ENCODE assay signal across 17 cellular contexts in genomic region chr2:159183346-159183745, GRCh38.
"Had no signal": no experiment of that assay in that cellular context is flagged by ENCODE, and none has a peak within 500 bp of the region (broad histone marks: within the 10 kb centered on the region; RNA-seq: fewer than 3 reads in every experiment).

No MANE protein-coding gene starts in this region.

- H3K9me3 Mint-ChIP-seq: natural killer cell; neural progenitor cell; stimulated activated memory B cell treated with anti-CD40 and anti-IgM and Interleukin-4, amounts not matched to agents 10 μg/mL and 1 μg/mL and 100 μg/mL, for 72 hours; stimulated activated naive CD8-positive, alpha-beta T cell treated with anti-CD3 and anti-CD28 coated beads, Interleukin-15, Interleukin-2, amounts not matched to agents 100 ng/mL and 50 ng/mL, for 24 hours had no signal

- H3K4me3 Mint-ChIP-seq: natural killer cell; neural progenitor cell; stimulated activated memory B cell treated with anti-CD40 and anti-IgM and Interleukin-4, amounts not matched to agents 10 μg/mL and 1 μg/mL and 100 μg/mL, for 72 hours; stimulated activated naive CD8-positive, alpha-beta T cell treated with anti-CD3 and anti-CD28 coated beads, Interleukin-15, Interleukin-2, amounts not matched to agents 100 ng/mL and 50 ng/mL, for 24 hours had no signal

- ATAC-seq: left lobe of liver; natural killer cell; pancreas; stimulated activated memory B cell treated with anti-CD40 and anti-IgM and Interleukin-4, amounts not matched to agents 10 μg/mL and 1 μg/mL and 100 μg/mL, for 72 hours; upper lobe of right lung had no signal

- H3K27me3 Mint-ChIP-seq: stimulated activated memory B cell treated with anti-CD40 and anti-IgM and Interleukin-4, amounts not matched to agents 10 μg/mL and 1 μg/mL and 100 μg/mL, for 72 hours; stimulated activated naive CD8-positive, alpha-beta T cell treated with anti-CD3 and anti-CD28 coated beads, Interleukin-15, Interleukin-2, amounts not matched to agents 100 ng/mL and 50 ng/mL, for 24 hours had no signal

- H3K27ac Mint-ChIP-seq: neural progenitor cell; stimulated activated memory B cell treated with anti-CD40 and anti-IgM and Interleukin-4, amounts not matched to agents 10 μg/mL and 1 μg/mL and 100 μg/mL, for 72 hours; stimulated activated naive CD8-positive, alpha-beta T cell treated with anti-CD3 and anti-CD28 coated beads, Interleukin-15, Interleukin-2, amounts not matched to agents 100 ng/mL and 50 ng/mL, for 24 hours had no signal

- DNase-seq: effector memory CD4-positive, alpha-beta T cell; foreskin melanocyte; head of caudate nucleus; hypothalamus; kidney glomerular epithelial cell; natural killer cell; occipital lobe; pancreas; right lobe of liver; stimulated activated CD4-positive, alpha-beta T cell treated with anti-CD3 and anti-CD28 coated beads, Interleukin-1b, Interleukin-23, amount 100 ng/mL, for 48 hours; stimulated activated CD4-positive, alpha-beta T cell treated with anti-CD3 and anti-CD28 coated beads, Interleukin-4, amount 100 ng/mL, for 24 hours; tibial artery; upper lobe of right lung had no signal

- H3K36me3 Mint-ChIP-seq: natural killer cell; stimulated activated memory B cell treated with anti-CD40 and anti-IgM and Interleukin-4, amounts not matched to agents 10 μg/mL and 1 μg/mL and 100 μg/mL, for 72 hours had no signal
